ENCODE assay signal across 16 cellular contexts in the genomic region with DNA sequence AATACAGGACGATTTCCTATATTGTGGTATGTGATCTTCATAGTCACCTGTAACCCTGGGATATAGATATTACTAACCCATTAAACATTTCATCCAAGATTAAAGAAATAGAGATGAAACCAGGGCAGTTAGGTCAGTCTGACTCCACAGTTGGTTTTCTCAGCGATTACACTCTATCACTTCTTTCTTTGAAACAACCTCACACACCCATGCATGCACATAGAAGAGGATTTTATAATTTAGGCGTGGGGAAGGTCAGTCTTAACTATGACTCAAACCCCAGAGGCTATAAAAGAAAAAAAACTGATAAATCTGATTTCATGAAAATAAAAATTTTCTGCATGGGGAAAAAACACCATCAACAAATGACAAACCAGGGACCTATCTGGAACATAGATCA. TPM values are rescaled to one million over a fixed set of nuclear protein-coding genes. Genes with fewer than 3 reads are reported as not detected.
A peak's percentile ranks its signal among the peaks of the same experiment; 100 is the strongest.
DNase-seq lines count a peak whose midpoint lies in the region; ATAC-seq lines count a peak whose summit lies in the region.
"Had no signal": no experiment of that assay in that cellular context is flagged by ENCODE, and none has a peak within 500 bp of the region (broad histone marks: within the 10 kb centered on the region; RNA-seq: fewer than 3 reads in every experiment).

No MANE protein-coding gene starts in this region.

- peak overlapping the region; percentile 12 for H3K27ac Mint-ChIP-seq in activated naive CD4-positive, alpha-beta T cell treated with anti-CD3 and anti-CD28 coated beads, Interleukin-2, amount 10 ng/mL, durations not matched to agents 7 days and 5 days
- H3K27ac Mint-ChIP-seq in IgD-negative memory B cell: peak overlapping the region in 2 of 3 donors; percentile 20 to 31
- H3K27ac Mint-ChIP-seq: B cell, HFFc6 had no signal

- H3K27me3 ChIP-seq in subcutaneous abdominal adipose tissue (ENCODE audit: control insufficient read depth in 5 of 5, insufficient read depth in 4 of 5, low read length in 5 of 5): no peaks in the 10 kb centered on the region

- H3K9me3 Mint-ChIP-seq in activated naive CD4-positive, alpha-beta T cell treated with anti-CD3 and anti-CD28 coated beads, Interleukin-2, amount 10 ng/mL, durations not matched to agents 7 days and 5 days: no peaks in the 10 kb centered on the region
- H3K9me3 Mint-ChIP-seq in IgD-negative memory B cell: no peaks in the 10 kb centered on the region
- H3K9me3 Mint-ChIP-seq: HFFc6 had no signal

- H3K27me3 Mint-ChIP-seq in activated naive CD4-positive, alpha-beta T cell treated with anti-CD3 and anti-CD28 coated beads, Interleukin-2, amount 10 ng/mL, durations not matched to agents 7 days and 5 days: no peaks in the 10 kb centered on the region
- H3K27me3 Mint-ChIP-seq in IgD-negative memory B cell: no peaks in the 10 kb centered on the region
- H3K27me3 Mint-ChIP-seq: B cell; CD4-positive, alpha-beta memory T cell had no signal

- intact Hi-C loops in left colon (cut with DNase I, micrococcal nuclease): no loop called here

- no peaks in the 10 kb centered on the region for H3K36me3 ChIP-seq in subcutaneous abdominal adipose tissue (ENCODE audit: control insufficient read depth in 5 of 5, insufficient read depth in 5 of 5, low read length in 5 of 5)

- no peak overlapping the region for H3K9ac ChIP-seq in subcutaneous abdominal adipose tissue (ENCODE audit: low read length in 5 of 5)

- no peak overlapping the region for H3K4me3 Mint-ChIP-seq in activated naive CD4-positive, alpha-beta T cell treated with anti-CD3 and anti-CD28 coated beads, Interleukin-2, amount 10 ng/mL, durations not matched to agents 7 days and 5 days
- no peak overlapping the region for H3K4me3 Mint-ChIP-seq in IgD-negative memory B cell
- H3K4me3 Mint-ChIP-seq: B cell, HFFc6 had no signal

- H3K27ac ChIP-seq in subcutaneous abdominal adipose tissue (ENCODE audit: low read depth, low read length): peak overlapping the region; percentile 92

- ATAC-seq in left colon (peak; percentile 72), HG02840 (IDR thresholded peaks at IDR 0.05; ENCODE audit: low FRiP score, unreplicated experiment) (no peak)
- ATAC-seq: HepG2, K562 had no signal

- peaks cover 0 to 2% (median 0%) of the 10 kb centered on the region in 5 donors for H3K9me3 ChIP-seq in subcutaneous abdominal adipose tissue (ENCODE audit: control insufficient read depth in 5 of 5, low read length in 5 of 5)

- peaks cover 7 to 53% (median 35%) of the 10 kb centered on the region in 5 donors for H3K4me1 ChIP-seq in subcutaneous abdominal adipose tissue (ENCODE audit: control insufficient read depth in 5 of 5, insufficient read depth in 5 of 5, low read length in 5 of 5)

- CTCF ChIA-PET in activated naive CD4-positive, alpha-beta T cell treated with anti-CD3 and anti-CD28 coated beads, Interleukin-2, amount 10 ng/mL, durations not matched to agents 7 days and 5 days (lab: Charles Lee): no interaction called here

- peaks cover 74% of the 10 kb centered on the region for H3K36me3 Mint-ChIP-seq in activated naive CD4-positive, alpha-beta T cell treated with anti-CD3 and anti-CD28 coated beads, Interleukin-2, amount 10 ng/mL, durations not matched to agents 7 days and 5 days
- peaks cover 10% of the 10 kb centered on the region for H3K36me3 Mint-ChIP-seq in IgD-negative memory B cell

- H3K4me3 ChIP-seq in subcutaneous abdominal adipose tissue (ENCODE audit: low read depth in 1 of 5, low read length in 5 of 5): no peak overlapping the region
- H3K4me3 ChIP-seq: K562 had no signal

- H3K4me1 Mint-ChIP-seq in activated naive CD4-positive, alpha-beta T cell treated with anti-CD3 and anti-CD28 coated beads, Interleukin-2, amount 10 ng/mL, durations not matched to agents 7 days and 5 days: peaks cover 84% of the 10 kb centered on the region
- H3K4me1 Mint-ChIP-seq in IgD-negative memory B cell: peaks cover 38 to 61% (median 52%) of the 10 kb centered on the region in 3 donors

- DNase-seq in activated naive CD4-positive, alpha-beta T cell treated with anti-CD3 and anti-CD28 coated beads, Interleukin-2, amount 10 ng/mL, durations not matched to agents 7 days and 5 days: no peak
- DNase-seq in activated naive CD4-positive, alpha-beta T cell treated with Interleukin-2 at 50 U/mL for 16 hours: no peak
- no peak for DNase-seq in left colon
- no peak for DNase-seq in GOT3 (lab: John Stamatoyannopoulos, UW)
- no peak for DNase-seq in NCI-H1930 (lab: John Stamatoyannopoulos, UW)
- DNase-seq: C1 segment of cervical spinal cord; CD4-positive, alpha-beta memory T cell; EL; HCEC 1CT; HFFc6 had no signal

RNA-seq across cellular contexts. Expression of a gene that starts 54.2 kb away (rescaled TPM):
- 36.2 TPM for polyA plus RNA-seq in IgD-negative memory B cell
- 10 to 100 TPM; 16.6 to 19.3 TPM for total RNA-seq in left colon
